ENCODE assay signal across 16 cellular contexts in genomic region chr9:99197987-99198386, GRCh38. TPM values are rescaled to one million over a fixed set of nuclear protein-coding genes. Genes with fewer than 3 reads are reported as not detected.
A peak's percentile ranks its signal among the peaks of the same experiment; 100 is the strongest.
DNase-seq lines count a peak whose midpoint lies in the region; ATAC-seq, FAIRE-seq and TF ChIP-seq lines count a peak whose summit lies in the region.
"Had no signal": no experiment of that assay in that cellular context is flagged by ENCODE, and none has a peak within 500 bp of the region (broad histone marks: within the 10 kb centered on the region; RNA-seq: fewer than 3 reads in every experiment).

No MANE protein-coding gene starts in this region.

- DNase-seq in NCI-H146 (lab: John Stamatoyannopoulos, UW) (peak; percentile 11), NCI-H146 treated with DMSO at 0.1 percent for 48 hours (lab: John Stamatoyannopoulos, UW; ENCODE audit: unreplicated experiment) (no peak), NCI-H2227 treated with DMSO at 0.1 percent for 48 hours (lab: John Stamatoyannopoulos, UW) (peak; percentile 15), K562 (ENCODE audit: extremely low read depth in 1 of 4, low spot score in 3 of 4) (no peak), thyroid gland (no peak), AG20443 (ENCODE audit: low spot score) (no peak), T-helper 9 cell (no peak)
- DNase-seq: DMS79, GDM1, NCI-H1694, NCI-H2171, NCI-H510A treated with DMSO at 0.1 percent for 48 hours, SHP77 treated with DMSO at 0.1 percent for 48 hours had no signal

- in situ Hi-C loops in K562 (cut with MboI): loop anchor here (10.0 kb wide), 1 partner anchor 167 kb away; no protein-coding TSS in a partner anchor

- H3K36me3 ChIP-seq in K562 (ENCODE audit: control insufficient read depth, insufficient read depth, low read length): no peaks in the 10 kb centered on the region
- H3K36me3 ChIP-seq in neuron (ENCODE audit: insufficient read depth, low read length): no peaks in the 10 kb centered on the region
- H3K36me3 ChIP-seq in thyroid gland: no peaks in the 10 kb centered on the region

- H3K9me3 ChIP-seq in K562 (replicated peaks; ENCODE audit: control insufficient read depth, insufficient read depth, low read depth, low read length): no peaks in the 10 kb centered on the region
- no peaks in the 10 kb centered on the region for H3K9me3 ChIP-seq in neuron (ENCODE audit: low read length)
- H3K9me3 ChIP-seq in thyroid gland: no peaks in the 10 kb centered on the region

- H3K9me1 ChIP-seq in K562 (ENCODE audit: control insufficient read depth, insufficient read depth, low read length): no peaks in the 10 kb centered on the region

- ATAC-seq in K562: peak; percentile 45
- ATAC-seq: HCT116 had no signal

- H3K4me1 ChIP-seq in K562 (replicated peaks in 1 of 2; ENCODE audit: control insufficient read depth in 2 of 2, insufficient read depth in 2 of 2, low read length in 2 of 2) (no peaks in the 10 kb centered on the region; a peak in 1 of 5 replicates), neuron (ENCODE audit: insufficient read depth, low read length) (peaks cover 5% of the 10 kb centered on the region), thyroid gland (peaks cover 8 to 17% of the 10 kb centered on the region in 2 donors)

- H2AFZ ChIP-seq in K562 (ENCODE audit: low read depth, low read length) (no peak overlapping the region), neuron (ENCODE audit: low read depth, low read length) (peak overlapping the region; percentile 1)

- POLR2A ChIA-PET in K562 (lab: Yijun Ruan, JAX): interaction anchor here (0.6 to 1.1 kb wide), 4 partner anchors 10 to 621 kb away, joined by 3 to 4 read pairs (median 3); no protein-coding TSS in a partner anchor

- 2% methylated on average over 9 of the region's 9 CpGs for WGBS in K562 (ENCODE audit: insufficient coverage, low coverage, missing lambda C conversion rate)
- WGBS in thyroid gland, 2 donors: 68 to 71% methylated on average over 9 of the region's 9 CpGs

- BruUV-seq in K562 (replicated peaks; lab: Mats Ljungman, UMichigan): no TSS peak

- H3K27me3 ChIP-seq in K562 (ENCODE audit: control insufficient read depth in 2 of 2, insufficient read depth in 2 of 2, low read length in 2 of 2): peaks cover 32 to 34% of the 10 kb centered on the region in 2 experiments
- H3K27me3 ChIP-seq in neuron (ENCODE audit: insufficient read depth, low read length): no peaks in the 10 kb centered on the region
- H3K27me3 ChIP-seq in thyroid gland: no peaks in the 10 kb centered on the region

- TF ChIP-seq RAD21 in K562 (CRISPR knock-in tag; conservative IDR thresholded peaks at IDR 0.05 in 1 of 2, IDR thresholded peaks at IDR 0.05 in 1 of 2): no peak

- H4K20me1 ChIP-seq in K562 (replicated peaks; ENCODE audit: control insufficient read depth, insufficient read depth, low read length): no peaks in the 10 kb centered on the region

- no peak overlapping the region for H3K4me2 ChIP-seq in K562 (ENCODE audit: insufficient read depth, low read length)

- H3K4me3 ChIP-seq in K562 (no peak overlapping the region), neuron (ENCODE audit: low read length) (no peak overlapping the region), thyroid gland (replicated peaks in 1 of 3) (no peak overlapping the region)

- no peak overlapping the region for H3K9ac ChIP-seq in K562 (ENCODE audit: insufficient read depth in 1 of 2, low read depth in 2 of 2, low read length in 2 of 2)

- no peak for FAIRE-seq in K562 (lab: Jason Lieb, UNC)
- FAIRE-seq: RCC 7860 had no signal

- TF ChIP-seq CTCF in K562 (IDR thresholded peaks at IDR 0.05 in 2 of 3, conservative IDR thresholded peaks at IDR 0.05 in 1 of 3; ENCODE audit: insufficient read depth in 2 of 3, low read depth in 1 of 3, low read length in 3 of 3) (no peak), thyroid gland (IDR thresholded peaks at IDR 0.05) (no peak)

- TF ChIP-seq EP300 in K562 (IDR thresholded peaks at IDR 0.05; ENCODE audit: low read length): no peak

- intact Hi-C loops in K562 (cut with micrococcal nuclease) (no loop called here), thyroid gland (cut with DNase I) (no loop called here)

- H3K27ac ChIP-seq in K562 (ENCODE audit: extremely low read depth, low read depth, low read length): no peak overlapping the region
- no peak overlapping the region for H3K27ac ChIP-seq in thyroid gland

- CTCF ChIA-PET in K562 (lab: Yijun Ruan, JAX; ENCODE audit: low intra/inter-chr PET ratio): no interaction called here

- no peak for TF ChIP-seq POLR2A in K562 (conservative IDR thresholded peaks at IDR 0.05)
- TF ChIP-seq POLR2A in thyroid gland (IDR thresholded peaks at IDR 0.05): no peak

- no peaks in the 10 kb centered on the region for H3K79me2 ChIP-seq in K562 (ENCODE audit: control insufficient read depth, insufficient read depth, low read length)

TF ChIP-seq in K562, 482 proteins besides CTCF, POLR2A, EP300 and RAD21 (continues in another document):
- TF ChIP-seq ZNF354B (CRISPR knock-in tag; IDR thresholded peaks at IDR 0.05) (no peak), SMARCC2 (IDR thresholded peaks at IDR 0.05; ENCODE audit: low read depth) (no peak), FIP1L1 (IDR thresholded peaks at IDR 0.05; ENCODE audit: low read depth, low read length, poor library complexity, severe bottlenecking) (no peak), HDGF (IDR thresholded peaks at IDR 0.05) (no peak)
- TF ChIP-seq, protein P1, sequence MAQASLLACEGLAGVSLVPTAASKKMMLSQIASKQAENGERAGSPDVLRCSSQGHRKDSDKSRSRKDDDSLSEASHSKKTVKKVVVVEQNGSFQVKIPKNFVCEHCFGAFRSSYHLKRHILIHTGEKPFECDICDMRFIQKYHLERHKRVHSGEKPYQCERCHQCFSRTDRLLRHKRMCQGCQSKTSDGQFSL (CRISPR knock-in tag; IDR thresholded peaks at IDR 0.05): no peak
- TF ChIP-seq, protein P1 (tag; IDR thresholded peaks at IDR 0.05): no peak
- TF ChIP-seq, protein P2, sequence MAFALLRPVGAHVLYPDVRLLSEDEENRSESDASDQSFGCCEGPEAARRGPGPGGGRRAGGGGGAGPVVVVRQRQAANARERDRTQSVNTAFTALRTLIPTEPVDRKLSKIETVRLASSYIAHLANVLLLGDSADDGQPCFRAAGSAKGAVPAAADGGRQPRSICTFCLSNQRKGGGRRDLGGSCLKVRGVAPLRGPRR (CRISPR knock-in tag; IDR thresholded peaks at IDR 0.05): no peak
- TF ChIP-seq, protein P3, sequence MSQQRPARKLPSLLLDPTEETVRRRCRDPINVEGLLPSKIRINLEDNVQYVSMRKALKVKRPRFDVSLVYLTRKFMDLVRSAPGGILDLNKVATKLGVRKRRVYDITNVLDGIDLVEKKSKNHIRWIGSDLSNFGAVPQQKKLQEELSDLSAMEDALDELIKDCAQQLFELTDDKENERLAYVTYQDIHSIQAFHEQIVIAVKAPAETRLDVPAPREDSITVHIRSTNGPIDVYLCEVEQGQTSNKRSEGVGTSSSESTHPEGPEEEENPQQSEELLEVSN (IDR thresholded peaks at IDR 0.05; ENCODE audit: borderline replicate concordance in 1 of 2, extremely low read depth in 1 of 2, insufficient read depth in 1 of 2, insufficient read length in 1 of 2, low read depth in 1 of 2, low read length in 1 of 2, poor library complexity in 1 of 2, severe bottlenecking in 1 of 2): no peak

RNA-seq across cellular contexts. Expression of gene ALG2, which starts 23.8 kb away (rescaled TPM):
- total RNA-seq in K562 (2011; cell fraction: chromatin; rRNA removed; ENCODE audit: low replicate concordance): 32.6 and 41.8 TPM in 2 replicates
- 42.9 and 43.7 TPM in 2 replicates for total RNA-seq in K562 (2011; cell fraction: nucleolus; rRNA removed)
- 40.1 and 41.9 TPM in 2 replicates for total RNA-seq in K562 (2011; cell fraction: nucleoplasm; rRNA removed)
- 17.8 and 20.6 TPM in 2 replicates for total RNA-seq in K562 (2014; rRNA removed)
- 24.3 and 24.7 TPM in 2 replicates for total RNA-seq in K562 (2014; rRNA removed; fragmentation: Illumina TruSeq; extraction: Trizol)
- 23.8 and 25.2 TPM in 2 replicates for total RNA-seq in K562 (2015; rRNA removed; fragmentation: Illumina TruSeq; extraction: Trizol)
- total RNA-seq in K562 (2021): 17.2 and 18.2 TPM in 2 replicates
- polyA plus RNA-seq in K562 (2011; rRNA removed): 41.9 and 44.4 TPM in 2 replicates
- 25.6 and 30.4 TPM in 2 replicates for polyA plus RNA-seq in K562 (2011; cell fraction: cytosol; rRNA removed)
- polyA plus RNA-seq in K562 (2011; cell fraction: nucleus; rRNA removed): 34.9 and 41.2 TPM in 2 replicates
- 15.8 and 24.9 TPM in 2 replicates for polyA plus RNA-seq in K562 (2012)
- polyA plus RNA-seq in K562 (2014; fragmentation: Illumina TruSeq; extraction: Trizol): 23.7 and 28.7 TPM in 2 replicates
- 1 to 10 TPM; 4.9 to 7.3 TPM for polyA plus RNA-seq in K562 (2014; fragmentation: Nextera tagmentation; extraction: Ambion mirVana)
- polyA plus RNA-seq in K562 (2014; rRNA removed): 18.1 and 20.2 TPM in 2 replicates
- polyA minus RNA-seq in K562 (2011; rRNA and poly(A)+ RNA removed): 27.3 and 28.5 TPM in 2 replicates
- 11.8 and 12.3 TPM in 2 replicates for polyA minus RNA-seq in K562 (2011; cell fraction: cytosol; rRNA and poly(A)+ RNA removed)
- polyA minus RNA-seq in K562 (2011; cell fraction: nucleus; rRNA and poly(A)+ RNA removed): 13.5 and 24.4 TPM in 2 replicates
- total RNA-seq in thyroid gland: 10 to 100 TPM; 45.0 to 63.9 (median 58.2) TPM

RNA-seq across cellular contexts. Expression of gene SEC61B, which starts 24.1 kb away (rescaled TPM):
- 18.6 and 28.3 TPM in 2 replicates for total RNA-seq in K562 (2011; cell fraction: chromatin; rRNA removed; ENCODE audit: low replicate concordance)
- total RNA-seq in K562 (2011; cell fraction: nucleolus; rRNA removed): 17.2 and 19.5 TPM in 2 replicates
- 33.0 and 51.6 TPM in 2 replicates for total RNA-seq in K562 (2011; cell fraction: nucleoplasm; rRNA removed)
- 147 and 158 TPM in 2 replicates for total RNA-seq in K562 (2014; rRNA removed)
- 166 and 177 TPM in 2 replicates for total RNA-seq in K562 (2014; rRNA removed; fragmentation: Illumina TruSeq; extraction: Trizol)
- total RNA-seq in K562 (2015; rRNA removed; fragmentation: Illumina TruSeq; extraction: Trizol): 218 and 221 TPM in 2 replicates
- total RNA-seq in K562 (2021): 172 and 185 TPM in 2 replicates
- polyA plus RNA-seq in K562 (2011; rRNA removed): 168 and 177 TPM in 2 replicates
- 277 and 293 TPM in 2 replicates for polyA plus RNA-seq in K562 (2011; cell fraction: cytosol; rRNA removed)
- 65.7 and 84.3 TPM in 2 replicates for polyA plus RNA-seq in K562 (2011; cell fraction: nucleus; rRNA removed)
- 336 and 342 TPM in 2 replicates for polyA plus RNA-seq in K562 (2012)
- 214 and 271 TPM in 2 replicates for polyA plus RNA-seq in K562 (2014; fragmentation: Illumina TruSeq; extraction: Trizol)
- polyA plus RNA-seq in K562 (2014; fragmentation: Nextera tagmentation; extraction: Ambion mirVana): 100 to 1,000 TPM in 1 of 2 experiments, 10 to 100 TPM in 1; 57.8 to 107 TPM
- 213 and 262 TPM in 2 replicates for polyA plus RNA-seq in K562 (2014; rRNA removed)
- polyA minus RNA-seq in K562 (2011; rRNA and poly(A)+ RNA removed): 64.2 and 69.9 TPM in 2 replicates
- 23.0 and 34.8 TPM in 2 replicates for polyA minus RNA-seq in K562 (2011; cell fraction: cytosol; rRNA and poly(A)+ RNA removed)
- 16.8 and 28.4 TPM in 2 replicates for polyA minus RNA-seq in K562 (2011; cell fraction: nucleus; rRNA and poly(A)+ RNA removed)
- 100 to 1,000 TPM in 3 of 4 donors, 10 to 100 TPM in 1; 88.3 to 203 (median 130) TPM for total RNA-seq in thyroid gland

Comparison
In these comparisons a context has a peak if more than half of its experiments do, and no peak if none do; other contexts are left out.
1. DNase-seq: peak in NCI-H146 (single experiment) and NCI-H2227 treated with DMSO at 0.1 percent for 48 hours (single experiment); none in NCI-H146 treated with DMSO at 0.1 percent for 48 hours (single experiment), K562 (0 of 4), thyroid gland (0 of 2), AG20443 (single experiment) and T-helper 9 cell (single experiment).